In genomic region chr16:89657442-89658220, GRCh38 we compare ENCODE assay signal across 1 cellular context.
A peak's percentile ranks its signal among the peaks of the same experiment; 100 is the strongest.
TF ChIP-seq lines count a peak whose summit lies in the region.

TSS of gene CHMP1A (minus strand) at chr16:89657708. CDS start at chr16:89657588, 120 bp downstream.
TSS of gene SPATA33 (plus strand) at chr16:89657836. CDS start at chr16:89657912, 76 bp downstream.

TF ChIP-seq in K562, 482 proteins besides CTCF, POLR2A, EP300 and RAD21 (continued from another document and continues in another):
- TF ChIP-seq, protein P1, sequence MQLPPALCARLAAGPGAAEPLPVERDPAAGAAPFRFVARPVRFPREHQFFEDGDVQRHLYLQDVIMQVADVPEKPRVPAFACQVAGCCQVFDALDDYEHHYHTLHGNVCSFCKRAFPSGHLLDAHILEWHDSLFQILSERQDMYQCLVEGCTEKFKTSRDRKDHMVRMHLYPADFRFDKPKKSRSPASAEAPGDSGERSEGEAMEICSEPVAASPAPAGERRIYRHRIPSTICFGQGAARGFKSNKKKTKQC (CRISPR knock-in tag; IDR thresholded peaks at IDR 0.05), result peak; percentile 54; the same call in 1 of the 2 replicates
- no peak for TF ChIP-seq TEAD4 (IDR thresholded peaks at IDR 0.05; ENCODE audit: low read length)
- no peak for TF ChIP-seq TEAD4 (CRISPR knock-in tag; IDR thresholded peaks at IDR 0.05; ENCODE audit: borderline replicate concordance)
- peak; percentile 91 for TF ChIP-seq KLF1 (tag; IDR thresholded peaks at IDR 0.05)
- no peak for TF ChIP-seq ZFP36 (IDR thresholded peaks at IDR 0.05; ENCODE audit: low read depth, low read length, partially characterized antibody)
- no peak for TF ChIP-seq MLLT1 (IDR thresholded peaks at IDR 0.05)
- TF ChIP-seq TARDBP (IDR thresholded peaks at IDR 0.05), result no peak
- no peak for TF ChIP-seq ZNF224 (CRISPR knock-in tag; IDR thresholded peaks at IDR 0.05)
- no peak for TF ChIP-seq ZBED1 (IDR thresholded peaks at IDR 0.05)
- peak; percentile 97 for TF ChIP-seq HNRNPLL (IDR thresholded peaks at IDR 0.05; ENCODE audit: low read depth, low read length, poor library complexity, severe bottlenecking)
- peak; percentile 59; the same call in 1 of the 2 replicates for TF ChIP-seq ZNF76 (CRISPR knock-in tag; IDR thresholded peaks at IDR 0.05; ENCODE audit: borderline replicate concordance)
- peak; percentile 63 for TF ChIP-seq CTBP1 (IDR thresholded peaks at IDR 0.05; ENCODE audit: borderline replicate concordance)
- peak; percentile 14; the same call in 1 of the 2 replicates for TF ChIP-seq ZNF143 (CRISPR knock-in tag; IDR thresholded peaks at IDR 0.05)
- TF ChIP-seq MYBL2 (IDR thresholded peaks at IDR 0.05; ENCODE audit: low read depth), result no peak
- TF ChIP-seq MYBL2 (CRISPR knock-in tag; IDR thresholded peaks at IDR 0.05; ENCODE audit: borderline replicate concordance), result no peak
- TF ChIP-seq PHB2 (IDR thresholded peaks at IDR 0.05; ENCODE audit: low read depth), result no peak
- no peak for TF ChIP-seq SMAD2 (IDR thresholded peaks at IDR 0.05; ENCODE audit: low read depth, low read length)
- no peak for TF ChIP-seq ZKSCAN3 (CRISPR knock-in tag; IDR thresholded peaks at IDR 0.05)
- no peak for TF ChIP-seq ZNF232 (CRISPR knock-in tag; IDR thresholded peaks at IDR 0.05)
- no peak for TF ChIP-seq RNF2 (IDR thresholded peaks at IDR 0.05)
- TF ChIP-seq JUNB (CRISPR knock-in tag; conservative IDR thresholded peaks at IDR 0.05), result no peak
- TF ChIP-seq HOXB6 (CRISPR knock-in tag; IDR thresholded peaks at IDR 0.05; ENCODE audit: borderline replicate concordance), result no peak
- TF ChIP-seq BRD4 (IDR thresholded peaks at IDR 0.05), result no peak
- TF ChIP-seq, protein P2, sequence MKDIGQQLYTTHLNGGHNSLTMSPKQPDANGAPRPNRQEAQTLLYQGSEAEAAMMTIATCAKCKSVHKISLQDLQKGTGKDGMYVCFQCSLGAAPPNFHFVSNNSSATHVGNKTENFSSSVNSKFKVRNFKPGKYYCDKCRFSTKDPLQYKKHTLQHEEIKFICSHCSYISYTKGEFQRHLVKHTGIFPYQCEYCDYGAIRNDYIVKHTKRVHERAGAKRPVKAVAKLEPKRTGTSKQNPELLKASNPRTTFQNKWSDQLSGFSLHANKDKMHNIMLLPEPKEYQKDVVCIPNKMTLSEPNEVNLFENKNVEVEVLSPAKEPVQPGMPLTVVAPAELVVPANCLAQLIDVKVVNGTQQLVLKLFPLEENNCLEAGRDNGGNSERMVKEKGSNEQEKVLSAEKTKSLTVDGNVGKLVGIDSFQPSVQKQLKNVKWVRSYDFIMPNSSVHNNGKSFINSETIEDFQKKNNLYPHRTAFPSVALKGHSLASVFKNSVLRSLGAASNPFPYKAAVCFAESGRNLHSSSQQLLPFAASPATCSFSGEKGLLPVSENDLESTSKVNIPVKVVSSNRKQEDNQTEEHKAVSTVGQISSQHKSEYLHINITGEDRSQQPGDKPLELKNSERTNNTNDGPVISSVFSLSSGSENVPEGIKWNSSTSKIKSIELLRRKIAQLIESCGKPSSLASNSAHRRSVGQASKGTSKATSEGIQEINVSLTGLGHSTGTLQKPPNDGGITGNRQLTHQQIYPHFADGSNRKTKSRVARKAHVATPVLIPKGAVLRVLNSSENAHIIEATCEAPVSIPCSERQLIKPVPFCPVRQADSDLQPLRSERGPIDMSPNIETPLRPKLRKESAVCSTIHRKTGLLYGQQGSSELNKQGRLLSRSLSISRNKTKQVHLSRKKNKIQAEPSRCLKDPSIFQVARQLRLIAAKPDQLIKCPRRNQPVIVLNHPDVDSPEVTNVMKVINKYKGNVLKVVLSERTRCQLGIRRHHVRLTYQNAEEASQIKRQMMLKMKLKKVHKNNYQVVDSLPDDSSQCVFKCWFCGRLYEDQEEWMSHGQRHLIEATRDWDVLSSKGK (CRISPR knock-in tag; IDR thresholded peaks at IDR 0.05), result no peak
- peak; percentile 89 for TF ChIP-seq KDM5B (IDR thresholded peaks at IDR 0.05; ENCODE audit: insufficient replicate concordance, low read depth, low read length)
- TF ChIP-seq TRIM24 (IDR thresholded peaks at IDR 0.05), result no peak
- TF ChIP-seq BCLAF1 (IDR thresholded peaks at IDR 0.05; ENCODE audit: borderline replicate concordance in 1 of 2, control insufficient read depth in 1 of 2, low read depth in 2 of 2, low read length in 1 of 2), result no peak
- peak; percentile 77; the same call in 1 of the 2 replicates for TF ChIP-seq BMI1 (IDR thresholded peaks at IDR 0.05; ENCODE audit: low read length)
- peak; percentile 93 for TF ChIP-seq PHF20 (IDR thresholded peaks at IDR 0.05; ENCODE audit: partially characterized antibody)
- TF ChIP-seq RREB1 (CRISPR knock-in tag; IDR thresholded peaks at IDR 0.05), result no peak
- TF ChIP-seq E2F5 (CRISPR knock-in tag; IDR thresholded peaks at IDR 0.05), result peak; percentile 69; the same call in 1 of the 2 replicates
- no peak for TF ChIP-seq ADNP (tag; IDR thresholded peaks at IDR 0.05)
- peak; percentile 96 for TF ChIP-seq GABPB1 (CRISPR knock-in tag; IDR thresholded peaks at IDR 0.05)
- 0 out of 2 replicates have a peak, but pooled peaks have one; percentile 46 for TF ChIP-seq ZNF583 (CRISPR knock-in tag; IDR thresholded peaks at IDR 0.05)
- peak; percentile 98 for TF ChIP-seq GABPA (tag; conservative IDR thresholded peaks at IDR 0.05; ENCODE audit: low read depth)
- TF ChIP-seq, protein P3, sequence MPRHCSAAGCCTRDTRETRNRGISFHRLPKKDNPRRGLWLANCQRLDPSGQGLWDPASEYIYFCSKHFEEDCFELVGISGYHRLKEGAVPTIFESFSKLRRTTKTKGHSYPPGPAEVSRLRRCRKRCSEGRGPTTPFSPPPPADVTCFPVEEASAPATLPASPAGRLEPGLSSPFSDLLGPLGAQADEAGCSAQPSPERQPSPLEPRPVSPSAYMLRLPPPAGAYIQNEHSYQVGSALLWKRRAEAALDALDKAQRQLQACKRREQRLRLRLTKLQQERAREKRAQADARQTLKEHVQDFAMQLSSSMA (CRISPR knock-in tag; IDR thresholded peaks at IDR 0.05), result no peak
- TF ChIP-seq, protein P4, sequence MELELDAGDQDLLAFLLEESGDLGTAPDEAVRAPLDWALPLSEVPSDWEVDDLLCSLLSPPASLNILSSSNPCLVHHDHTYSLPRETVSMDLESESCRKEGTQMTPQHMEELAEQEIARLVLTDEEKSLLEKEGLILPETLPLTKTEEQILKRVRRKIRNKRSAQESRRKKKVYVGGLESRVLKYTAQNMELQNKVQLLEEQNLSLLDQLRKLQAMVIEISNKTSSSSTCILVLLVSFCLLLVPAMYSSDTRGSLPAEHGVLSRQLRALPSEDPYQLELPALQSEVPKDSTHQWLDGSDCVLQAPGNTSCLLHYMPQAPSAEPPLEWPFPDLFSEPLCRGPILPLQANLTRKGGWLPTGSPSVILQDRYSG (tag; conservative IDR thresholded peaks at IDR 0.05; ENCODE audit: low read depth), result no peak
- TF ChIP-seq NBN (IDR thresholded peaks at IDR 0.05; ENCODE audit: low read depth), result no peak
- no peak for TF ChIP-seq LEF1 (IDR thresholded peaks at IDR 0.05)
- TF ChIP-seq ZSCAN29 (IDR thresholded peaks at IDR 0.05), result no peak
- TF ChIP-seq KAT8 (IDR thresholded peaks at IDR 0.05; ENCODE audit: low read depth), result no peak
- TF ChIP-seq UBTF (IDR thresholded peaks at IDR 0.05; ENCODE audit: borderline replicate concordance in 1 of 2, low read depth in 2 of 2, low read length in 2 of 2), result no peak; a peak in 1 of 4 replicates
- TF ChIP-seq, protein P5, sequence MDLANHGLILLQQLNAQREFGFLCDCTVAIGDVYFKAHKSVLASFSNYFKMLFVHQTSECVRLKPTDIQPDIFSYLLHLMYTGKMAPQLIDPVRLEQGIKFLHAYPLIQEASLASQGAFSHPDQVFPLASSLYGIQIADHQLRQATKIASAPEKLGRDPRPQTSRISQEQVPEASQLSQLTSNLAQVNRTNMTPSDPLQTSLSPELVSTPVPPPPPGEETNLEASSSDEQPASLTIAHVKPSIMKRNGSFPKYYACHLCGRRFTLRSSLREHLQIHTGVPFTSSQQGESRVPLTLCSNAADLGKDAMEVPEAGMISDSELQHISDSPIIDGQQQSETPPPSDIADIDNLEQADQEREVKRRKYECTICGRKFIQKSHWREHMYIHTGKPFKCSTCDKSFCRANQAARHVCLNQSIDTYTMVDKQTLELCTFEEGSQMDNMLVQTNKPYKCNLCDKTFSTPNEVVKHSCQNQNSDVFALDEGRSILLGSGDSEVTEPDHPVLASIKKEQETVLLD (IDR thresholded peaks at IDR 0.05), result no peak
